ENCODE assay signal across 9 cellular contexts in genomic region chr17:4940625-4941021, GRCh38. TPM values are rescaled to one million over a fixed set of nuclear protein-coding genes. Genes with fewer than 3 reads are reported as not detected.
DNase-seq lines count a peak whose midpoint lies in the region; ATAC-seq and TF ChIP-seq lines count a peak whose summit lies in the region.
"Had no signal": no experiment of that assay in that cellular context is flagged by ENCODE, and none has a peak within 500 bp of the region (broad histone marks: within the 10 kb centered on the region; RNA-seq: fewer than 3 reads in every experiment).

No MANE protein-coding gene starts in this region.

- H3K27ac ChIP-seq in SK-N-SH (ENCODE audit: low read depth in 2 of 2, low read length in 1 of 2): peak overlapping the region; percentile 94 to 98
- H3K27ac ChIP-seq in caudate nucleus (ENCODE audit: low read depth, low read length): peak overlapping the region; percentile 96
- peak overlapping the region; percentile 88 for H3K27ac ChIP-seq in vagina

- no peak for ATAC-seq in HG03025 (IDR thresholded peaks at IDR 0.05; ENCODE audit: low FRiP score, unreplicated experiment)

- H3K9me3 Mint-ChIP-seq in mesothelial cell of epicardium: no peaks in the 10 kb centered on the region

- TF ChIP-seq EP300 in SK-N-SH (IDR thresholded peaks at IDR 0.05; ENCODE audit: borderline replicate concordance in 1 of 2, low read depth in 1 of 2, low read length in 1 of 2): no peak

- TF ChIP-seq RAD21 in SK-N-SH (IDR thresholded peaks at IDR 0.05; ENCODE audit: low read length): no peak

- H3K27ac Mint-ChIP-seq in mesothelial cell of epicardium: peak overlapping the region; percentile 99

- no peaks in the 10 kb centered on the region for H3K27me3 Mint-ChIP-seq in mesothelial cell of epicardium (ENCODE audit: low read depth)

- no peak for TF ChIP-seq POLR2A in vagina (IDR thresholded peaks at IDR 0.05)

- H3F3A ChIP-seq in SK-N-SH (replicated peaks; ENCODE audit: insufficient read depth): peaks cover 48% of the 10 kb centered on the region

- POLR2A ChIA-PET in SK-N-SH (lab: Yijun Ruan, JAX): interaction anchor here (0.8 to 2.0 kb wide), 4 partner anchors 11 to 40 kb away, joined by 3 to 35 read pairs (median 17); partner anchors contain the start of genes ENO3 and SPAG7

- H3K27me3 ChIP-seq in SK-N-SH (ENCODE audit: insufficient read depth) (no peaks in the 10 kb centered on the region), vagina (no peaks in the 10 kb centered on the region)

- peaks cover 8% of the 10 kb centered on the region for H3K36me3 Mint-ChIP-seq in mesothelial cell of epicardium

- H3K36me3 ChIP-seq in SK-N-SH (replicated peaks in 1 of 2; ENCODE audit: control insufficient read depth in 1 of 2, insufficient read depth in 2 of 2, low read length in 1 of 2): peaks cover 30 to 42% of the 10 kb centered on the region in 2 experiments
- peaks cover 0 to 43% of the 10 kb centered on the region in 2 donors for H3K36me3 ChIP-seq in vagina

- H3K4me3 ChIP-seq in SK-N-SH (ENCODE audit: low read depth in 2 of 2, low read length in 1 of 2): peak overlapping the region; percentile 80 to 86
- peak overlapping the region; percentile 76 to 88 for H3K4me3 ChIP-seq in vagina

- H3K79me2 ChIP-seq in SK-N-SH (ENCODE audit: insufficient read depth): peaks cover 69% of the 10 kb centered on the region

- no peaks in the 10 kb centered on the region for H3K9me3 ChIP-seq in SK-N-SH
- no peaks in the 10 kb centered on the region for H3K9me3 ChIP-seq in vagina

- TF ChIP-seq CTCF in SK-N-SH (IDR thresholded peaks at IDR 0.05) (no peak), mesothelial cell of epicardium (IDR thresholded peaks at IDR 0.05; ENCODE audit: unreplicated experiment) (no peak), vagina (IDR thresholded peaks at IDR 0.05) (no peak)

- peaks cover 26% of the 10 kb centered on the region for H4K20me1 ChIP-seq in SK-N-SH (ENCODE audit: insufficient read depth)

- peak overlapping the region; percentile 74 for H2AFZ ChIP-seq in SK-N-SH (ENCODE audit: low read depth)

- peak; percentile 14 for DNase-seq in GDM1 (lab: John Stamatoyannopoulos, UW)
- no peak for DNase-seq in SK-N-SH
- peak in 1 of 61 donors; percentile 57 for DNase-seq in caudate nucleus (lab: John Stamatoyannopoulos, UW)
- no peak for DNase-seq in mesothelial cell of epicardium (ENCODE audit: low spot score in 2 of 2, unreplicated experiment in 2 of 2)
- no peak for DNase-seq in vagina (ENCODE audit: extremely low spot score in 2 of 2)
- no peak for DNase-seq in NOMO-1 (lab: John Stamatoyannopoulos, UW; ENCODE audit: unreplicated experiment in 2 of 2)
- DNase-seq in NCI-H82 treated with DMSO at 0.1 percent for 48 hours (lab: John Stamatoyannopoulos, UW; ENCODE audit: unreplicated experiment): no peak

- peak overlapping the region; percentile 87 for H3K4me3 Mint-ChIP-seq in mesothelial cell of epicardium

- peak overlapping the region; percentile 83 for H3K9ac ChIP-seq in SK-N-SH

- CTCF ChIA-PET in SK-N-SH (lab: Yijun Ruan, JAX): interaction anchor here (1.0 to 3.9 kb wide), 7 partner anchors 8 to 121 kb away, joined by 3 to 29 read pairs (median 3); partner anchors contain the start of genes CHRNE, PFN1 and SPAG7

- H3K4me2 ChIP-seq in SK-N-SH: peak overlapping the region; percentile 97

- H3K4me1 Mint-ChIP-seq in mesothelial cell of epicardium: peaks cover 35% of the 10 kb centered on the region

- WGBS in SK-N-SH (ENCODE audit: low lambda C conversion rate): 1% methylated on average over 20 of the region's 21 CpGs

- intact Hi-C loops in vagina (cut with DNase I): no loop called here

- no peaks in the 10 kb centered on the region for H3K9me2 ChIP-seq in SK-N-SH

- peaks cover 21 to 33% of the 10 kb centered on the region in 2 experiments for H3K4me1 ChIP-seq in SK-N-SH (ENCODE audit: control insufficient read depth in 1 of 2, insufficient read depth in 2 of 2, low read depth in 1 of 2, low read length in 1 of 2)
- peaks cover 50% of the 10 kb centered on the region for H3K4me1 ChIP-seq in vagina

TF ChIP-seq in SK-N-SH, 30 proteins besides CTCF, POLR2A, EP300 and RAD21 (continues in another document):
- TF ChIP-seq FOXM1 (IDR thresholded peaks at IDR 0.05; ENCODE audit: low read depth) (no peak), USF2 (IDR thresholded peaks at IDR 0.05; ENCODE audit: borderline replicate concordance, low read depth, low read length) (no peak), JUND (IDR thresholded peaks at IDR 0.05) (no peak; the same call in 1 of the 2 replicates), MXI1 (IDR thresholded peaks at IDR 0.05; ENCODE audit: low read depth, low read length) (peak; percentile 60), REST (IDR thresholded peaks at IDR 0.05; ENCODE audit: low read depth, low read length) (no peak), GATA2 (CRISPR knock-in tag; IDR thresholded peaks at IDR 0.05) (no peak), MAX (IDR thresholded peaks at IDR 0.05; ENCODE audit: low read depth) (0 out of 2 replicates have a peak, but pooled peaks have one; percentile 41), RFX5 (IDR thresholded peaks at IDR 0.05; ENCODE audit: low read length) (no peak), PBX3 (IDR thresholded peaks at IDR 0.05) (no peak)

RNA-seq across cellular contexts. Expression of gene RNF167, which starts 0.6 kb away (rescaled TPM):
- 96.5 and 115 TPM in 2 replicates for polyA plus RNA-seq in SK-N-SH (2012; rRNA removed)
- 60.0 and 80.4 TPM in 2 replicates for polyA plus RNA-seq in SK-N-SH (2012; cell fraction: cytosol; rRNA removed)
- polyA plus RNA-seq in SK-N-SH (2012; cell fraction: nucleus; rRNA removed): 108 and 121 TPM in 2 replicates
- total RNA-seq in mesothelial cell of epicardium (72.3 to 74.6 TPM (median 73.1 TPM) in 3 replicates), vagina (54.3 TPM)

RNA-seq across cellular contexts. Expression of gene SLC25A11, which starts 0.8 kb away (rescaled TPM):
- polyA plus RNA-seq in SK-N-SH (2012; rRNA removed): 58.5 and 82.8 TPM in 2 replicates
- 32.7 and 50.3 TPM in 2 replicates for polyA plus RNA-seq in SK-N-SH (2012; cell fraction: cytosol; rRNA removed)
- polyA plus RNA-seq in SK-N-SH (2012; cell fraction: nucleus; rRNA removed): 45.5 and 51.0 TPM in 2 replicates
- total RNA-seq in mesothelial cell of epicardium: 52.5 to 54.2 TPM (median 53.9 TPM) in 3 replicates
- total RNA-seq in vagina: 45.7 TPM

RNA-seq across cellular contexts. Expression of gene PFN1, which starts 7.7 kb away (rescaled TPM):
- polyA plus RNA-seq in SK-N-SH (2012; rRNA removed): 1,627 and 2,484 TPM in 2 replicates
- 1,556 and 1,614 TPM in 2 replicates for polyA plus RNA-seq in SK-N-SH (2012; cell fraction: cytosol; rRNA removed)
- polyA plus RNA-seq in SK-N-SH (2012; cell fraction: nucleus; rRNA removed): 620 and 931 TPM in 2 replicates
- total RNA-seq in mesothelial cell of epicardium (357 to 377 TPM (median 370 TPM) in 3 replicates), vagina (811 TPM)

RNA-seq across cellular contexts. Expression of gene GP1BA, which starts 8.5 kb away (rescaled TPM):
- not detected in 2 replicates for polyA plus RNA-seq in SK-N-SH (2012; rRNA removed)
- not detected in 2 replicates for polyA plus RNA-seq in SK-N-SH (2012; cell fraction: cytosol; rRNA removed)
- not detected in 2 replicates for polyA plus RNA-seq in SK-N-SH (2012; cell fraction: nucleus; rRNA removed)
- total RNA-seq in mesothelial cell of epicardium: not detected in 3 replicates
- total RNA-seq in vagina: not detected
- total RNA-seq: LHCN-M2 had no signal

RNA-seq across cellular contexts. Expression of gene ENO3, which starts 10.3 kb away (rescaled TPM):
- 29.2 and 32.5 TPM in 2 replicates for polyA plus RNA-seq in SK-N-SH (2012; rRNA removed)
- polyA plus RNA-seq in SK-N-SH (2012; cell fraction: cytosol; rRNA removed): 9.0 and 10.7 TPM in 2 replicates
- polyA plus RNA-seq in SK-N-SH (2012; cell fraction: nucleus; rRNA removed): 214 and 261 TPM in 2 replicates
- total RNA-seq in mesothelial cell of epicardium: 21.2 to 25.3 TPM (median 22.4 TPM) in 3 replicates
- 5.6 TPM for total RNA-seq in vagina
